1 cellular context compared by ENCODE assay signal in the genomic region with DNA sequence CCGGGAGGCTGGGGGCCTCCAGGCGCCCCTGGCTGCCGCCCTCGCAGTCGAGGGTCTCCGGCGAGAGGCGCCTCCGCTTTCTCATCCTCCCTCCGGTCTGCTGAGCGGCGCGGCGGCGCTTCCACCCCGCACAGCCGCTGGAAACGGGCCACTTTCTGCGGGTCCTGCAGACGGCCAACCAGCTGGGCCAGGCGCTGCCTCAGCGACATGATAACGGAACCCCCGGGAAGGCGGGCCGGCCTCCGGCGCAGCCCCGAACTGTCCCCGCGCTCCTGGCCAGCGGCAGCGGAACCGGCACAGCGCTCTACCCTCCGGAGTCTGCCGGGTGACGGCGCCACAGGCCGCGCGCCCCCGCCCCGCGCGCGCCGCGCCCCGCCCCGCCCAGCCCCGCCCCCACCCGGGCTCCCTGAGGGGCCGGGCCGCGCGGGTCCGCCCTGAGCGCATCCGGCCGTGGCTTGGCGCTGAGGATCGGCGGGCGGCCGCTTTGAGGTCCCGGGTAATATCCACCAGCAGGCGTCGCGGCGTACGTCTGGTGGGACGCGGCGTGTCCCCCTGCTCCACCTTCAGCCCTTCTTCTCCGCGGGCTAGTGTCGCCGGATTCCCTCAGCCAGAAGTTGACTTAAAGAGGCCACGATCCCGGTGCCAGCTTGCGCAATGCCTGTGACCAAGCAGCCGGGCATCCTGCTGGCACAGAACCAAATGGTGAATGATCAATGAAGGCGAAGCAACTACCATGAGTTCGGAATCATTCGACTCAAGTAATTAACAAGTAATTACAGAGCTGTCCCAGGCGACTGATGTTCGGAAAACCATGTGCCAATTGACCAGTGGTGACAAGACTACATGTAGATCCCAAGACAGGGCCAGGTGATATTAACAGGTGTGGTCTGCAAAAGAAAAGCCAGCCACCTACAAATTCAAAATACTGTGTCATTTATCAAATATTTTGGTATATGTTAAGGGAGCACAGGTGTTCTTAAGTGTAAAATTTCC.
TF ChIP-seq lines count a peak whose summit lies in the region.

A gene with protein sequence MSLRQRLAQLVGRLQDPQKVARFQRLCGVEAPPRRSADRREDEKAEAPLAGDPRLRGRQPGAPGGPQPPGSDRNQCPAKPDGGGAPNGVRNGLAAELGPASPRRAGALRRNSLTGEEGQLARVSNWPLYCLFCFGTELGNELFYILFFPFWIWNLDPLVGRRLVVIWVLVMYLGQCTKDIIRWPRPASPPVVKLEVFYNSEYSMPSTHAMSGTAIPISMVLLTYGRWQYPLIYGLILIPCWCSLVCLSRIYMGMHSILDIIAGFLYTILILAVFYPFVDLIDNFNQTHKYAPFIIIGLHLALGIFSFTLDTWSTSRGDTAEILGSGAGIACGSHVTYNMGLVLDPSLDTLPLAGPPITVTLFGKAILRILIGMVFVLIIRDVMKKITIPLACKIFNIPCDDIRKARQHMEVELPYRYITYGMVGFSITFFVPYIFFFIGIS (minus strand): TSS at position 330 of the 993 bp plus-strand sequence. CDS start 121 bp downstream, at position 209.

TF ChIP-seq in HepG2, 621 proteins besides CTCF, POLR2A, EP300 and RAD21 (continued from another document and continues in another):
- TF ChIP-seq, protein P1, sequence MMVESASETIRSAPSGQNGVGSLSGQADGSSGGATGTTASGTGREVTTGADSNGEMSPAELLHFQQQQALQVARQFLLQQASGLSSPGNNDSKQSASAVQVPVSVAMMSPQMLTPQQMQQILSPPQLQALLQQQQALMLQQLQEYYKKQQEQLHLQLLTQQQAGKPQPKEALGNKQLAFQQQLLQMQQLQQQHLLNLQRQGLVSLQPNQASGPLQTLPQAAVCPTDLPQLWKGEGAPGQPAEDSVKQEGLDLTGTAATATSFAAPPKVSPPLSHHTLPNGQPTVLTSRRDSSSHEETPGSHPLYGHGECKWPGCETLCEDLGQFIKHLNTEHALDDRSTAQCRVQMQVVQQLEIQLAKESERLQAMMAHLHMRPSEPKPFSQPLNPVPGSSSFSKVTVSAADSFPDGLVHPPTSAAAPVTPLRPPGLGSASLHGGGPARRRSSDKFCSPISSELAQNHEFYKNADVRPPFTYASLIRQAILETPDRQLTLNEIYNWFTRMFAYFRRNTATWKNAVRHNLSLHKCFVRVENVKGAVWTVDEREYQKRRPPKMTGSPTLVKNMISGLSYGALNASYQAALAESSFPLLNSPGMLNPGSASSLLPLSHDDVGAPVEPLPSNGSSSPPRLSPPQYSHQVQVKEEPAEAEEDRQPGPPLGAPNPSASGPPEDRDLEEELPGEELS (CRISPR knock-in tag; IDR thresholded peaks at IDR 0.05): peak; percentile 46
- TF ChIP-seq, protein P2, sequence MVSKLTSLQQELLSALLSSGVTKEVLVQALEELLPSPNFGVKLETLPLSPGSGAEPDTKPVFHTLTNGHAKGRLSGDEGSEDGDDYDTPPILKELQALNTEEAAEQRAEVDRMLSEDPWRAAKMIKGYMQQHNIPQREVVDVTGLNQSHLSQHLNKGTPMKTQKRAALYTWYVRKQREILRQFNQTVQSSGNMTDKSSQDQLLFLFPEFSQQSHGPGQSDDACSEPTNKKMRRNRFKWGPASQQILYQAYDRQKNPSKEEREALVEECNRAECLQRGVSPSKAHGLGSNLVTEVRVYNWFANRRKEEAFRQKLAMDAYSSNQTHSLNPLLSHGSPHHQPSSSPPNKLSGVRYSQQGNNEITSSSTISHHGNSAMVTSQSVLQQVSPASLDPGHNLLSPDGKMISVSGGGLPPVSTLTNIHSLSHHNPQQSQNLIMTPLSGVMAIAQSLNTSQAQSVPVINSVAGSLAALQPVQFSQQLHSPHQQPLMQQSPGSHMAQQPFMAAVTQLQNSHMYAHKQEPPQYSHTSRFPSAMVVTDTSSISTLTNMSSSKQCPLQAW (CRISPR knock-in tag; IDR thresholded peaks at IDR 0.05): peak; percentile 85
- TF ChIP-seq ZNF703 (CRISPR knock-in tag; IDR thresholded peaks at IDR 0.05; ENCODE audit: borderline replicate concordance): no peak
- TF ChIP-seq EHMT2 (IDR thresholded peaks at IDR 0.05; ENCODE audit: borderline replicate concordance, low read depth, low read length): no peak
- TF ChIP-seq, protein P3, sequence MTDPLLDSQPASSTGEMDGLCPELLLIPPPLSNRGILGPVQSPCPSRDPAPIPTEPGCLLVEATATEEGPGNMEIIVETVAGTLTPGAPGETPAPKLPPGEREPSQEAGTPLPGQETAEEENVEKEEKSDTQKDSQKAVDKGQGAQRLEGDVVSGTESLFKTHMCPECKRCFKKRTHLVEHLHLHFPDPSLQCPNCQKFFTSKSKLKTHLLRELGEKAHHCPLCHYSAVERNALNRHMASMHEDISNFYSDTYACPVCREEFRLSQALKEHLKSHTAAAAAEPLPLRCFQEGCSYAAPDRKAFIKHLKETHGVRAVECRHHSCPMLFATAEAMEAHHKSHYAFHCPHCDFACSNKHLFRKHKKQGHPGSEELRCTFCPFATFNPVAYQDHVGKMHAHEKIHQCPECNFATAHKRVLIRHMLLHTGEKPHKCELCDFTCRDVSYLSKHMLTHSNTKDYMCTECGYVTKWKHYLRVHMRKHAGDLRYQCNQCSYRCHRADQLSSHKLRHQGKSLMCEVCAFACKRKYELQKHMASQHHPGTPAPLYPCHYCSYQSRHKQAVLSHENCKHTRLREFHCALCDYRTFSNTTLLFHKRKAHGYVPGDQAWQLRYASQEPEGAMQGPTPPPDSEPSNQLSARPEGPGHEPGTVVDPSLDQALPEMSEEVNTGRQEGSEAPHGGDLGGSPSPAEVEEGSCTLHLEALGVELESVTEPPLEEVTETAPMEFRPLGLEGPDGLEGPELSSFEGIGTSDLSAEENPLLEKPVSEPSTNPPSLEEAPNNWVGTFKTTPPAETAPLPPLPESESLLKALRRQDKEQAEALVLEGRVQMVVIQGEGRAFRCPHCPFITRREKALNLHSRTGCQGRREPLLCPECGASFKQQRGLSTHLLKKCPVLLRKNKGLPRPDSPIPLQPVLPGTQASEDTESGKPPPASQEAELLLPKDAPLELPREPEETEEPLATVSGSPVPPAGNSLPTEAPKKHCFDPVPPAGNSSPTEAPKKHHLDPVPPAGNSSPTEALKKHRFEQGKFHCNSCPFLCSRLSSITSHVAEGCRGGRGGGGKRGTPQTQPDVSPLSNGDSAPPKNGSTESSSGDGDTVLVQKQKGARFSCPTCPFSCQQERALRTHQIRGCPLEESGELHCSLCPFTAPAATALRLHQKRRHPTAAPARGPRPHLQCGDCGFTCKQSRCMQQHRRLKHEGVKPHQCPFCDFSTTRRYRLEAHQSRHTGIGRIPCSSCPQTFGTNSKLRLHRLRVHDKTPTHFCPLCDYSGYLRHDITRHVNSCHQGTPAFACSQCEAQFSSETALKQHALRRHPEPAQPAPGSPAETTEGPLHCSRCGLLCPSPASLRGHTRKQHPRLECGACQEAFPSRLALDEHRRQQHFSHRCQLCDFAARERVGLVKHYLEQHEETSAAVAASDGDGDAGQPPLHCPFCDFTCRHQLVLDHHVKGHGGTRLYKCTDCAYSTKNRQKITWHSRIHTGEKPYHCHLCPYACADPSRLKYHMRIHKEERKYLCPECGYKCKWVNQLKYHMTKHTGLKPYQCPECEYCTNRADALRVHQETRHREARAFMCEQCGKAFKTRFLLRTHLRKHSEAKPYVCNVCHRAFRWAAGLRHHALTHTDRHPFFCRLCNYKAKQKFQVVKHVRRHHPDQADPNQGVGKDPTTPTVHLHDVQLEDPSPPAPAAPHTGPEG (CRISPR knock-in tag; IDR thresholded peaks at IDR 0.05): peak; percentile 54; the same call in 1 of the 2 replicates
- peak; percentile 43 for TF ChIP-seq ASH2L (IDR thresholded peaks at IDR 0.05; ENCODE audit: insufficient read length, low read depth, low read length)
- TF ChIP-seq JUND (CRISPR knock-in tag; IDR thresholded peaks at IDR 0.05): no peak
- TF ChIP-seq YEATS4 (CRISPR knock-in tag; IDR thresholded peaks at IDR 0.05; ENCODE audit: borderline replicate concordance): no peak; the same call in none of the 2 replicates
- TF ChIP-seq ZNF256 (CRISPR knock-in tag; conservative IDR thresholded peaks at IDR 0.05): 0 out of 2 replicates have a peak, but pooled peaks have one; percentile 1
- TF ChIP-seq FLYWCH1 (CRISPR knock-in tag; IDR thresholded peaks at IDR 0.05): no peak
- TF ChIP-seq, protein P4, sequence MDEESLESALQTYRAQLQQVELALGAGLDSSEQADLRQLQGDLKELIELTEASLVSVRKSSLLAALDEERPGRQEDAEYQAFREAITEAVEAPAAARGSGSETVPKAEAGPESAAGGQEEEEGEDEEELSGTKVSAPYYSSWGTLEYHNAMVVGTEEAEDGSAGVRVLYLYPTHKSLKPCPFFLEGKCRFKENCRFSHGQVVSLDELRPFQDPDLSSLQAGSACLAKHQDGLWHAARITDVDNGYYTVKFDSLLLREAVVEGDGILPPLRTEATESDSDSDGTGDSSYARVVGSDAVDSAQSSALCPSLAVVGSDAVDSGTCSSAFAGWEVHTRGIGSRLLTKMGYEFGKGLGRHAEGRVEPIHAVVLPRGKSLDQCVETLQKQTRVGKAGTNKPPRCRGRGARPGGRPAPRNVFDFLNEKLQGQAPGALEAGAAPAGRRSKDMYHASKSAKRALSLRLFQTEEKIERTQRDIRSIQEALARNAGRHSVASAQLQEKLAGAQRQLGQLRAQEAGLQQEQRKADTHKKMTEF (CRISPR knock-in tag; IDR thresholded peaks at IDR 0.05): peak; percentile 42; the same call in 1 of the 2 replicates
- TF ChIP-seq ZEB1 (IDR thresholded peaks at IDR 0.05; ENCODE audit: insufficient replicate concordance, low read depth): no peak
- TF ChIP-seq MEF2D (CRISPR knock-in tag; IDR thresholded peaks at IDR 0.05): no peak
- 0 out of 2 replicates have a peak, but pooled peaks have one; percentile 52 for TF ChIP-seq SRY (CRISPR knock-in tag; IDR thresholded peaks at IDR 0.05)
- TF ChIP-seq, protein P5, sequence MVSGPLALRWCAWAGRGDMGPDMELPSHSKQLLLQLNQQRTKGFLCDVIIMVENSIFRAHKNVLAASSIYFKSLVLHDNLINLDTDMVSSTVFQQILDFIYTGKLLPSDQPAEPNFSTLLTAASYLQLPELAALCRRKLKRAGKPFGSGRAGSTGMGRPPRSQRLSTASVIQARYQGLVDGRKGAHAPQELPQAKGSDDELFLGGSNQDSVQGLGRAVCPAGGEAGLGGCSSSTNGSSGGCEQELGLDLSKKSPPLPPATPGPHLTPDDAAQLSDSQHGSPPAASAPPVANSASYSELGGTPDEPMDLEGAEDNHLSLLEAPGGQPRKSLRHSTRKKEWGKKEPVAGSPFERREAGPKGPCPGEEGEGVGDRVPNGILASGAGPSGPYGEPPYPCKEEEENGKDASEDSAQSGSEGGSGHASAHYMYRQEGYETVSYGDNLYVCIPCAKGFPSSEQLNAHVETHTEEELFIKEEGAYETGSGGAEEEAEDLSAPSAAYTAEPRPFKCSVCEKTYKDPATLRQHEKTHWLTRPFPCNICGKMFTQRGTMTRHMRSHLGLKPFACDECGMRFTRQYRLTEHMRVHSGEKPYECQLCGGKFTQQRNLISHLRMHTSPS (CRISPR knock-in tag; IDR thresholded peaks at IDR 0.05; ENCODE audit: low read depth): peak; percentile 65
- TF ChIP-seq, protein P6, sequence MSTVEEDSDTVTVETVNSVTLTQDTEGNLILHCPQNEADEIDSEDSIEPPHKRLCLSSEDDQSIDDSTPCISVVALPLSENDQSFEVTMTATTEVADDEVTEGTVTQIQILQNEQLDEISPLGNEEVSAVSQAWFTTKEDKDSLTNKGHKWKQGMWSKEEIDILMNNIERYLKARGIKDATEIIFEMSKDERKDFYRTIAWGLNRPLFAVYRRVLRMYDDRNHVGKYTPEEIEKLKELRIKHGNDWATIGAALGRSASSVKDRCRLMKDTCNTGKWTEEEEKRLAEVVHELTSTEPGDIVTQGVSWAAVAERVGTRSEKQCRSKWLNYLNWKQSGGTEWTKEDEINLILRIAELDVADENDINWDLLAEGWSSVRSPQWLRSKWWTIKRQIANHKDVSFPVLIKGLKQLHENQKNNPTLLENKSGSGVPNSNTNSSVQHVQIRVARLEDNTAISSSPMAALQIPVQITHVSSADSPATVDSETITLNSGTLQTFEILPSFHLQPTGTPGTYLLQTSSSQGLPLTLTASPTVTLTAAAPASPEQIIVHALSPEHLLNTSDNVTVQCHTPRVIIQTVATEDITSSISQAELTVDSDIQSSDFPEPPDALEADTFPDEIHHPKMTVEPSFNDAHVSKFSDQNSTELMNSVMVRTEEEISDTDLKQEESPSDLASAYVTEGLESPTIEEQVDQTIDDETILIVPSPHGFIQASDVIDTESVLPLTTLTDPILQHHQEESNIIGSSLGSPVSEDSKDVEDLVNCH (CRISPR knock-in tag; IDR thresholded peaks at IDR 0.05): no peak
- 0 out of 2 replicates have a peak, but pooled peaks have one; percentile 13 for TF ChIP-seq ZNF678 (CRISPR knock-in tag; IDR thresholded peaks at IDR 0.05)
- no peak for TF ChIP-seq ELF4 (CRISPR knock-in tag; IDR thresholded peaks at IDR 0.05; ENCODE audit: borderline replicate concordance)
- no peak for TF ChIP-seq CBX1 (IDR thresholded peaks at IDR 0.05; ENCODE audit: low read depth)
- TF ChIP-seq, protein P7, sequence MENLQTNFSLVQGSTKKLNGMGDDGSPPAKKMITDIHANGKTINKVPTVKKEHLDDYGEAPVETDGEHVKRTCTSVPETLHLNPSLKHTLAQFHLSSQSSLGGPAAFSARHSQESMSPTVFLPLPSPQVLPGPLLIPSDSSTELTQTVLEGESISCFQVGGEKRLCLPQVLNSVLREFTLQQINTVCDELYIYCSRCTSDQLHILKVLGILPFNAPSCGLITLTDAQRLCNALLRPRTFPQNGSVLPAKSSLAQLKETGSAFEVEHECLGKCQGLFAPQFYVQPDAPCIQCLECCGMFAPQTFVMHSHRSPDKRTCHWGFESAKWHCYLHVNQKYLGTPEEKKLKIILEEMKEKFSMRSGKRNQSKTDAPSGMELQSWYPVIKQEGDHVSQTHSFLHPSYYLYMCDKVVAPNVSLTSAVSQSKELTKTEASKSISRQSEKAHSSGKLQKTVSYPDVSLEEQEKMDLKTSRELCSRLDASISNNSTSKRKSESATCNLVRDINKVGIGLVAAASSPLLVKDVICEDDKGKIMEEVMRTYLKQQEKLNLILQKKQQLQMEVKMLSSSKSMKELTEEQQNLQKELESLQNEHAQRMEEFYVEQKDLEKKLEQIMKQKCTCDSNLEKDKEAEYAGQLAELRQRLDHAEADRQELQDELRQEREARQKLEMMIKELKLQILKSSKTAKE (CRISPR knock-in tag; IDR thresholded peaks at IDR 0.05; ENCODE audit: borderline replicate concordance): 0 out of 2 replicates have a peak, but pooled peaks have one; percentile 11
- no peak for TF ChIP-seq NONO (IDR thresholded peaks at IDR 0.05)
- TF ChIP-seq NONO (CRISPR knock-in tag; conservative IDR thresholded peaks at IDR 0.05): peak; percentile 27; the same call in 1 of the 2 replicates
- TF ChIP-seq, protein P8, sequence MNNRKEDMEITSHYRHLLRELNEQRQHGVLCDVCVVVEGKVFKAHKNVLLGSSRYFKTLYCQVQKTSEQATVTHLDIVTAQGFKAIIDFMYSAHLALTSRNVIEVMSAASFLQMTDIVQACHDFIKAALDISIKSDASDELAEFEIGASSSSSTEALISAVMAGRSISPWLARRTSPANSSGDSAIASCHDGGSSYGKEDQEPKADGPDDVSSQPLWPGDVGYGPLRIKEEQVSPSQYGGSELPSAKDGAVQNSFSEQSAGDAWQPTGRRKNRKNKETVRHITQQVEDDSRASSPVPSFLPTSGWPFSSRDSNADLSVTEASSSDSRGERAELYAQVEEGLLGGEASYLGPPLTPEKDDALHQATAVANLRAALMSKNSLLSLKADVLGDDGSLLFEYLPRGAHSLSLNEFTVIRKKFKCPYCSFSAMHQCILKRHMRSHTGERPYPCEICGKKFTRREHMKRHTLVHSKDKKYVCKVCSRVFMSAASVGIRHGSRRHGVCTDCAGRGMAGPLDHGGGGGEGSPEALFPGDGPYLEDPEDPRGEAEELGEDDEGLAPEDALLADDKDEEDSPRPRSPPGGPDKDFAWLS (CRISPR knock-in tag; IDR thresholded peaks at IDR 0.05; ENCODE audit: borderline replicate concordance): no peak
